9 cellular contexts compared by ENCODE assay signal in genomic region chr14:88168498-88169165, GRCh38.
DNase-seq lines count a peak whose midpoint lies in the region; TF ChIP-seq lines count a peak whose summit lies in the region.
"Had no signal": no experiment of that assay in that cellular context is flagged by ENCODE, and none has a peak within 500 bp of the region (broad histone marks: within the 10 kb centered on the region; RNA-seq: fewer than 3 reads in every experiment).

No MANE protein-coding gene starts in this region.

- H3K79me2 ChIP-seq in GM23248 (ENCODE audit: insufficient read depth), result no peaks in the 10 kb centered on the region

- no peak overlapping the region for H3K27ac ChIP-seq in GM23248
- no peak overlapping the region for H3K27ac ChIP-seq in testis
- H3K27ac ChIP-seq: epithelial cell of prostate had no signal

- in situ Hi-C loops in GM23248 (cut with MboI) (no loop called here), G401 (cut with HindIII; ENCODE audit: low sequenced_read_pairs) (no loop called here)

- H3K4me1 ChIP-seq in GM23248 (ENCODE audit: insufficient read depth), result no peaks in the 10 kb centered on the region
- no peaks in the 10 kb centered on the region for H3K4me1 ChIP-seq in testis

- no peaks in the 10 kb centered on the region for H3K9me3 ChIP-seq in GM23248 (ENCODE audit: low read depth)
- H3K9me3 ChIP-seq in testis, result no peaks in the 10 kb centered on the region

- no peak for TF ChIP-seq POLR2A in testis (IDR thresholded peaks at IDR 0.05)

- H3K9ac ChIP-seq in GM23248, result no peak overlapping the region

- DNase-seq in GM23248 (peak; percentile 54), dermis microvascular lymphatic vessel endothelial cell (ENCODE audit: low read depth in 2 of 2) (peak; percentile 10 to 42), myocyte (ENCODE audit: low read depth) (peak; percentile 37), testis (peak; percentile 56), G401 (ENCODE audit: low spot score) (no peak)
- DNase-seq in activated CD4-positive, CD25-positive, alpha-beta regulatory T cell treated with anti-CD3 and anti-CD28 coated beads, Interleukin-2, amount 50 U/mL, for 72 hours, result peak; percentile 55

- peak; percentile 93 for TF ChIP-seq CTCF in GM12872 (IDR thresholded peaks at IDR 0.05; ENCODE audit: insufficient read depth, low read depth, low read length)
- peak; percentile 64 for TF ChIP-seq CTCF in LNCAP (IDR thresholded peaks at IDR 0.05)
- TF ChIP-seq CTCF in testis (IDR thresholded peaks at IDR 0.05), result peak in 2 of 3 experiments; percentile 44 to 66

- 6 to 11% methylated on average over 2 to 3 of the region's 3 CpGs for WGBS in GM23248 (ENCODE audit: low coverage in 1 of 2, low lambda C conversion rate in 2 of 2, missing lambda C conversion rate in 2 of 2), 2 experiments
- WGBS in testis, 2 donors, result 51 to 61% methylated on average over 3 of the region's 3 CpGs

- no peak overlapping the region for H3K4me3 ChIP-seq in GM23248
- no peak overlapping the region for H3K4me3 ChIP-seq in testis

- no peaks in the 10 kb centered on the region for H3F3A ChIP-seq in GM23248 (ENCODE audit: insufficient read depth)

- no peak overlapping the region for H2AFZ ChIP-seq in GM23248

- intact Hi-C loops in testis (cut with DNase I; ENCODE audit: low total_unique reads), result no loop called here

- H3K27me3 ChIP-seq in GM23248 (replicated peaks; ENCODE audit: insufficient read depth) (no peaks in the 10 kb centered on the region), testis (no peaks in the 10 kb centered on the region)

- H3K36me3 ChIP-seq in GM23248 (ENCODE audit: low read depth), result no peaks in the 10 kb centered on the region
- H3K36me3 ChIP-seq in testis (ENCODE audit: low read depth, missing control alignments), result no peaks in the 10 kb centered on the region

- H3K9me2 ChIP-seq in GM23248 (ENCODE audit: insufficient read depth), result no peaks in the 10 kb centered on the region

- H4K20me1 ChIP-seq in GM23248 (ENCODE audit: insufficient read depth), result no peaks in the 10 kb centered on the region

- no peak overlapping the region for H3K4me2 ChIP-seq in GM23248 (ENCODE audit: unreplicated experiment)
